Comparison of ENCODE assay signal across 1 cellular context in genomic region chr16:80936410-80936809, GRCh38.
TF ChIP-seq lines count a peak whose summit lies in the region.

No MANE protein-coding gene starts in this region.

TF ChIP-seq in IMR-90, 13 proteins besides CTCF, POLR2A, EP300 and RAD21 (continued from another document):
- TF ChIP-seq, protein P1, sequence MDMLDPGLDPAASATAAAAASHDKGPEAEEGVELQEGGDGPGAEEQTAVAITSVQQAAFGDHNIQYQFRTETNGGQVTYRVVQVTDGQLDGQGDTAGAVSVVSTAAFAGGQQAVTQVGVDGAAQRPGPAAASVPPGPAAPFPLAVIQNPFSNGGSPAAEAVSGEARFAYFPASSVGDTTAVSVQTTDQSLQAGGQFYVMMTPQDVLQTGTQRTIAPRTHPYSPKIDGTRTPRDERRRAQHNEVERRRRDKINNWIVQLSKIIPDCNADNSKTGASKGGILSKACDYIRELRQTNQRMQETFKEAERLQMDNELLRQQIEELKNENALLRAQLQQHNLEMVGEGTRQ (IDR thresholded peaks at IDR 0.05; ENCODE audit: low read depth, low read length) = no peak
- no peak for TF ChIP-seq RFX5 (IDR thresholded peaks at IDR 0.05; ENCODE audit: low read depth, low read length)
- TF ChIP-seq CHD1 (IDR thresholded peaks at IDR 0.05; ENCODE audit: low read depth, low read length) = no peak
- no peak for TF ChIP-seq BHLHE40 (IDR thresholded peaks at IDR 0.05; ENCODE audit: low read depth, low read length)
- TF ChIP-seq, protein P2, sequence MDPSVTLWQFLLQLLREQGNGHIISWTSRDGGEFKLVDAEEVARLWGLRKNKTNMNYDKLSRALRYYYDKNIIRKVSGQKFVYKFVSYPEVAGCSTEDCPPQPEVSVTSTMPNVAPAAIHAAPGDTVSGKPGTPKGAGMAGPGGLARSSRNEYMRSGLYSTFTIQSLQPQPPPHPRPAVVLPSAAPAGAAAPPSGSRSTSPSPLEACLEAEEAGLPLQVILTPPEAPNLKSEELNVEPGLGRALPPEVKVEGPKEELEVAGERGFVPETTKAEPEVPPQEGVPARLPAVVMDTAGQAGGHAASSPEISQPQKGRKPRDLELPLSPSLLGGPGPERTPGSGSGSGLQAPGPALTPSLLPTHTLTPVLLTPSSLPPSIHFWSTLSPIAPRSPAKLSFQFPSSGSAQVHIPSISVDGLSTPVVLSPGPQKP (IDR thresholded peaks at IDR 0.05; ENCODE audit: borderline replicate concordance, low read depth, low read length) = no peak
- no peak for TF ChIP-seq NFE2L2 (IDR thresholded peaks at IDR 0.05; ENCODE audit: low read depth, low read length)
- TF ChIP-seq CEBPB (IDR thresholded peaks at IDR 0.05; ENCODE audit: low read depth, low read length) = no peak
TF ChIP-seq in IMR-90: peak in this region for 0.
